In the genomic region with DNA sequence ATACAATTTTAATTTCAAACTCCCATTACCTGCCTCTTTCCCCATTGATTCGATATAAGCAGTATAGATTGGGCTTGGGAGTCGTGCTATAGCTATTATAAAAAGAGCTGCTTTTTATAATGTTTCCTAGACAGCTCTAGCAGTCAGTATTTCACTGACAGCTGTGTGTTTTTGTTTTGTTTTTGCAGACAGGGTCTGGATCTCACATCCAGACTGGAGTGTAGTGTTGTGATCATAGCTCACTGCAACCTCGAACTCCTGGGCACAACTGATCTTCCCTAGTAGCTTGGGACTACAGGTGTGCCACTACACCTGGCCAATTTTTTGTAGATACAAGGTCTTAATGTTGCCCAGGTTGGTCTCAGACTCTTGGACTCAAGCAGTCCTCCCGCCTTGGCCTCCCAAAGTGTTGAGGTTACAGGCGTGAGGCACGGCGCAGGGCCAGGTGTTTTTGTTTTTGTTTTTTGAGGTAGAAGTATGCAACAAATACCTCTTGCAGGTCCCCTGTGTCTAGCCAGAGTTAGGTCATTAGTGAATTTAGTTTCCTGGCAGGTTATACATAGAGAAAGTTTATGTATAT, we compare ENCODE assay signal across 9 cellular contexts. TPM values are rescaled to one million over a fixed set of nuclear protein-coding genes. Genes with fewer than 3 reads are reported as not detected.
A peak's percentile ranks its signal among the peaks of the same experiment; 100 is the strongest.
DNase-seq lines count a peak whose midpoint lies in the region; ATAC-seq and TF ChIP-seq lines count a peak whose summit lies in the region.
"Had no signal": no experiment of that assay in that cellular context is flagged by ENCODE, and none has a peak within 500 bp of the region (broad histone marks: within the 10 kb centered on the region; RNA-seq: fewer than 3 reads in every experiment).

No MANE protein-coding gene starts in this region.

- TF ChIP-seq CTCF in RWPE2 (IDR thresholded peaks at IDR 0.05; ENCODE audit: poor library complexity, severe bottlenecking) (no peak), esophagus muscularis mucosa (IDR thresholded peaks at IDR 0.05) (no peak), psoas muscle (IDR thresholded peaks at IDR 0.05) (no peak), GM13976 (IDR thresholded peaks at IDR 0.05; ENCODE audit: borderline replicate concordance, control extremely low read depth, extremely low read depth, insufficient read depth, missing control alignments) (no peak)

- peaks cover 16% of the 10 kb centered on the region for H3K36me3 ChIP-seq in RWPE2 (ENCODE audit: low read depth)
- H3K36me3 ChIP-seq in esophagus muscularis mucosa, result no peaks in the 10 kb centered on the region
- H3K36me3 ChIP-seq in psoas muscle (ENCODE audit: insufficient read depth in 1 of 2, low read depth in 1 of 2), result no peaks in the 10 kb centered on the region

- H3K9me3 ChIP-seq in RWPE2 (ENCODE audit: severe bottlenecking) (no peaks in the 10 kb centered on the region), esophagus muscularis mucosa (no peaks in the 10 kb centered on the region), psoas muscle (no peaks in the 10 kb centered on the region)

- TF ChIP-seq EP300 in esophagus muscularis mucosa (IDR thresholded peaks at IDR 0.05), result no peak

- no peak for TF ChIP-seq POLR2A in esophagus muscularis mucosa (IDR thresholded peaks at IDR 0.05; ENCODE audit: low read depth)

- in situ Hi-C loops in GM13976 (cut with MboI; ENCODE audit: low sequenced_read_pairs, unreplicated experiment), result loop anchor here (10.0 kb wide), 1 partner anchor 221 kb away; no protein-coding TSS in a partner anchor

- no peaks in the 10 kb centered on the region for H3K4me1 ChIP-seq in RWPE2 (ENCODE audit: insufficient read depth, poor library complexity, severe bottlenecking)
- peaks cover 22 to 52% (median 35%) of the 10 kb centered on the region in 4 donors for H3K4me1 ChIP-seq in esophagus muscularis mucosa
- peaks cover 22% of the 10 kb centered on the region for H3K4me1 ChIP-seq in psoas muscle

- H3K4me3 ChIP-seq in GM08714 (ENCODE audit: low read length) (peak overlapping the region; percentile 60), RWPE2 (ENCODE audit: severe bottlenecking) (peak overlapping the region; percentile 75), esophagus muscularis mucosa (peak overlapping the region; percentile 90 to 100 (median 92)), psoas muscle (peak overlapping the region; percentile 81)

- intact Hi-C loops in esophagus muscularis mucosa (cut with DNase I), result loop anchor here (5.0 kb wide), 1 partner anchor 102 kb away; the partner anchor contains the start of genes GPBP1L1 and TMEM69
- intact Hi-C loops in psoas muscle (cut with DNase I), result no loop called here

- 32% methylated on average over 7 of the region's 7 CpGs for whole genome bisulfite sequencing in esophagus muscularis mucosa
- WGBS in psoas muscle, 3 donors, result 39 to 45% (median 41%) methylated on average over 7 of the region's 7 CpGs

- no peaks in the 10 kb centered on the region for H3K27me3 ChIP-seq in RWPE2 (ENCODE audit: insufficient read depth, poor library complexity, severe bottlenecking)
- H3K27me3 ChIP-seq in esophagus muscularis mucosa, result no peaks in the 10 kb centered on the region
- no peaks in the 10 kb centered on the region for H3K27me3 ChIP-seq in psoas muscle (ENCODE audit: insufficient read depth in 3 of 3, low read length in 2 of 3)

- H3K27ac ChIP-seq in RWPE2 (ENCODE audit: poor library complexity, severe bottlenecking), result peak overlapping the region; percentile 73
- peak overlapping the region; percentile 88 to 97 (median 94) for H3K27ac ChIP-seq in esophagus muscularis mucosa (replicated peaks in 1 of 4)
- H3K27ac ChIP-seq in psoas muscle, result no peak overlapping the region

- ATAC-seq in RWPE2 (ENCODE audit: low read depth), result no peak
- no peak for ATAC-seq in psoas muscle

- no peak for DNase-seq in RWPE2 (ENCODE audit: low spot score)
- no peak for DNase-seq in esophagus muscularis mucosa (ENCODE audit: extremely low spot score)
- no peak for DNase-seq in psoas muscle
- DNase-seq in GM13976 (ENCODE audit: low spot score), result no peak
- DNase-seq in NCI-H2227 treated with DMSO at 0.1 percent for 48 hours (lab: John Stamatoyannopoulos, UW), result no peak
- no peak for DNase-seq in central memory CD4-positive, alpha-beta T cell
- DNase-seq in hippocampal formation (lab: John Stamatoyannopoulos, UW), result no peak
- DNase-seq: effector CD8-positive, alpha-beta T cell had no signal

RNA-seq across cellular contexts. Expression of gene NASP, which starts 1.7 kb away (rescaled TPM):
- 10 to 100 TPM; 51.4 to 60.6 (median 53.5) TPM for total RNA-seq in esophagus muscularis mucosa
- 10 to 100 TPM; 15.3 to 29.7 (median 28.1) TPM for total RNA-seq in psoas muscle
- 10 to 100 TPM; 28.6 to 54.6 (median 37.9) TPM for polyA plus RNA-seq in psoas muscle

RNA-seq across cellular contexts. Expression of gene AKR1A1, which starts 35.0 kb away (rescaled TPM):
- total RNA-seq in esophagus muscularis mucosa (10 to 100 TPM; 45.6 to 64.0 (median 51.0) TPM), psoas muscle (10 to 100 TPM; 35.6 to 69.6 (median 51.3) TPM)
- polyA plus RNA-seq in psoas muscle, result 10 to 100 TPM; 37.9 to 91.5 (median 45.5) TPM

RNA-seq across cellular contexts. Expression of gene CCDC17, which starts 38.3 kb away (rescaled TPM):
- total RNA-seq in esophagus muscularis mucosa (1 to 10 TPM in 1 of 4 donors, under 1 TPM in 3; 0.66 to 1.0 (median 0.90) TPM), psoas muscle (1 to 10 TPM; 1.2 to 1.7 (median 1.3) TPM)
- polyA plus RNA-seq in psoas muscle, result 1 to 10 TPM in 2 of 3 donors, under 1 TPM in 1; 0.69 to 2.1 (median 1.1) TPM
